9 cellular contexts compared by ENCODE assay signal in genomic region chr17:43780135-43780534, GRCh38. TPM values are rescaled to one million over a fixed set of nuclear protein-coding genes. Genes with fewer than 3 reads are reported as not detected.
DNase-seq lines count a peak whose midpoint lies in the region; ATAC-seq and TF ChIP-seq lines count a peak whose summit lies in the region.
"Had no signal": no experiment of that assay in that cellular context is flagged by ENCODE, and none has a peak within 500 bp of the region (broad histone marks: within the 10 kb centered on the region; RNA-seq: fewer than 3 reads in every experiment).

CFAP97D1 (plus strand) TSS chr17:43780435; CDS start chr17:43780463, 28 bp downstream.

- TF ChIP-seq CTCF in CD8-positive, alpha-beta T cell (IDR thresholded peaks at IDR 0.05), result no peak
- TF ChIP-seq CTCF in RWPE2 (IDR thresholded peaks at IDR 0.05; ENCODE audit: poor library complexity, severe bottlenecking), result no peak
- TF ChIP-seq CTCF in esophagus muscularis mucosa (IDR thresholded peaks at IDR 0.05), result no peak
- no peak for TF ChIP-seq CTCF in ovary (IDR thresholded peaks at IDR 0.05)

- CTCF ChIA-PET in CD8-positive, alpha-beta T cell (lab: Charles Lee), result interaction anchor here (0.6 to 2.6 kb wide), 3 partner anchors 10 to 62 kb away, joined by 3 to 13 read pairs (median 4); no protein-coding TSS in a partner anchor

- no peak for DNase-seq in CD8-positive, alpha-beta T cell
- no peak for DNase-seq in RWPE2 (ENCODE audit: low spot score)
- DNase-seq in esophagus muscularis mucosa (ENCODE audit: extremely low spot score), result no peak
- DNase-seq in ovary, result no peak
- DNase-seq in NCI-H748 treated with DMSO at 0.1 percent for 48 hours (lab: John Stamatoyannopoulos, UW), result no peak
- DNase-seq in AG08396 (ENCODE audit: low spot score), result no peak
- no peak for DNase-seq in SIG-M5 treated with dmso at 0.1 percent for 504 hours (lab: John Stamatoyannopoulos, UW; ENCODE audit: unreplicated experiment)
- DNase-seq: NCI-H1417 treated with DMSO at 0.1 percent for 48 hours had no signal

- intact Hi-C loops in CD8-positive, alpha-beta T cell (cut with DNase I, micrococcal nuclease), result no loop called here
- intact Hi-C loops in esophagus muscularis mucosa (cut with DNase I), result loop anchor here (5.0 kb wide), 2 partner anchors 52 to 67 kb away; partner anchors contain the start of genes CD300LG and MPP3
- intact Hi-C loops in ovary (cut with DNase I), result no loop called here

- peaks cover under 1% of the 10 kb centered on the region for H3K36me3 Mint-ChIP-seq in CD8-positive, alpha-beta T cell

- H3K4me1 ChIP-seq in CD8-positive, alpha-beta T cell (ENCODE audit: insufficient read depth, low read length), result peaks cover 11% of the 10 kb centered on the region
- peaks cover 14% of the 10 kb centered on the region for H3K4me1 ChIP-seq in RWPE2 (ENCODE audit: insufficient read depth, poor library complexity, severe bottlenecking)
- peaks cover 29 to 41% (median 36%) of the 10 kb centered on the region in 4 donors for H3K4me1 ChIP-seq in esophagus muscularis mucosa
- peaks cover 4% of the 10 kb centered on the region for H3K4me1 ChIP-seq in ovary (ENCODE audit: insufficient read depth)

- WGBS in esophagus muscularis mucosa, result 78% methylated on average over 6 of the region's 7 CpGs
- WGBS in ovary, 3 donors, result 34 to 52% (median 43%) methylated on average over 7 of the region's 7 CpGs

- no peaks in the 10 kb centered on the region for H3K9me3 ChIP-seq in CD8-positive, alpha-beta T cell (ENCODE audit: low read length)
- no peaks in the 10 kb centered on the region for H3K9me3 ChIP-seq in RWPE2 (ENCODE audit: severe bottlenecking)
- H3K9me3 ChIP-seq in esophagus muscularis mucosa, result no peaks in the 10 kb centered on the region
- no peaks in the 10 kb centered on the region for H3K9me3 ChIP-seq in ovary

- TF ChIP-seq EP300 in esophagus muscularis mucosa (IDR thresholded peaks at IDR 0.05) (no peak), ovary (IDR thresholded peaks at IDR 0.05) (no peak)

- H3K4me3 Mint-ChIP-seq in CD8-positive, alpha-beta T cell, result peak within 1 kb of the TSS; percentile 78

- POLR2A ChIA-PET in CD8-positive, alpha-beta T cell (lab: Charles Lee), result no interaction called here

- H3K36me3 ChIP-seq in CD8-positive, alpha-beta T cell (ENCODE audit: insufficient read depth, low read length), result no peaks in the 10 kb centered on the region
- H3K36me3 ChIP-seq in RWPE2 (ENCODE audit: low read depth), result peaks cover 27% of the 10 kb centered on the region
- H3K36me3 ChIP-seq in esophagus muscularis mucosa, result peaks cover 0 to 17% (median 8%) of the 10 kb centered on the region in 4 donors
- no peaks in the 10 kb centered on the region for H3K36me3 ChIP-seq in ovary

- TF ChIP-seq POLR2A in esophagus muscularis mucosa (IDR thresholded peaks at IDR 0.05; ENCODE audit: low read depth), result no peak
- no peak for TF ChIP-seq POLR2A in ovary (IDR thresholded peaks at IDR 0.05)

- no peaks in the 10 kb centered on the region for H3K27me3 ChIP-seq in CD8-positive, alpha-beta T cell (ENCODE audit: insufficient read depth, low read length)
- H3K27me3 ChIP-seq in RWPE2 (ENCODE audit: insufficient read depth, poor library complexity, severe bottlenecking), result no peaks in the 10 kb centered on the region
- no peaks in the 10 kb centered on the region for H3K27me3 ChIP-seq in esophagus muscularis mucosa
- H3K27me3 ChIP-seq in ovary, result no peaks in the 10 kb centered on the region

- peak within 1 kb of the TSS; percentile 43 for H3K27ac ChIP-seq in CD8-positive, alpha-beta T cell (ENCODE audit: low read depth, low read length)
- H3K27ac ChIP-seq in RWPE2 (ENCODE audit: poor library complexity, severe bottlenecking) (no peak within 1 kb of the TSS), esophagus muscularis mucosa (replicated peaks in 1 of 4) (peak within 1 kb of the TSS; percentile 97 to 100 (median 100)), ovary (peak within 1 kb of the TSS; percentile 87 to 99)

- no peak within 1 kb of the TSS for H3K27ac Mint-ChIP-seq in CD8-positive, alpha-beta T cell

- H3K27me3 Mint-ChIP-seq in CD8-positive, alpha-beta T cell (ENCODE audit: low read depth), result peaks cover 37% of the 10 kb centered on the region

- ATAC-seq in CD8-positive, alpha-beta T cell, result no peak
- ATAC-seq in RWPE2 (ENCODE audit: low read depth), result no peak
- ATAC-seq in HG02840 (IDR thresholded peaks at IDR 0.05; ENCODE audit: low FRiP score, unreplicated experiment), result no peak

- H3K4me3 ChIP-seq in CD8-positive, alpha-beta T cell (ENCODE audit: low read depth, low read length), result peak within 1 kb of the TSS; percentile 88
- H3K4me3 ChIP-seq in RWPE2 (ENCODE audit: severe bottlenecking) (peak within 1 kb of the TSS; percentile 94), esophagus muscularis mucosa (peak within 1 kb of the TSS; percentile 87 to 99 (median 91)), ovary (peak within 1 kb of the TSS; percentile 78)

- H3K9me3 Mint-ChIP-seq in CD8-positive, alpha-beta T cell, result no peaks in the 10 kb centered on the region

- peaks cover 10% of the 10 kb centered on the region for H3K4me1 Mint-ChIP-seq in CD8-positive, alpha-beta T cell (ENCODE audit: low read depth)

RNA-seq across cellular contexts. Expression of gene CFAP97D1, which starts in this region (rescaled TPM):
- total RNA-seq in CD8-positive, alpha-beta T cell, result not detected
- total RNA-seq in esophagus muscularis mucosa, result under 1 TPM in 1 of 4 donors, not detected in 3; 0.19 TPM
- total RNA-seq in ovary, result under 1 TPM in 1 of 7 donors, not detected in 6; 0.15 TPM
- polyA plus RNA-seq in ovary, result not detected
